ENCODE assay signal across 9 cellular contexts in genomic region chr9:87445646-87446045, GRCh38. TPM values are rescaled to one million over a fixed set of nuclear protein-coding genes. Genes with fewer than 3 reads are reported as not detected.
DNase-seq lines count a peak whose midpoint lies in the region; TF ChIP-seq lines count a peak whose summit lies in the region.
"Had no signal": no experiment of that assay in that cellular context is flagged by ENCODE, and none has a peak within 500 bp of the region (broad histone marks: within the 10 kb centered on the region; RNA-seq: fewer than 3 reads in every experiment).

No MANE protein-coding gene starts in this region.

- POLR2A ChIA-PET in activated CD4-positive, alpha-beta memory T cell treated with anti-CD3 and anti-CD28 coated beads for 36 hours (lab: Charles Lee) = no interaction called here
- POLR2A ChIA-PET in activated CD4-positive, alpha-beta memory T cell treated with anti-CD3 and anti-CD28 coated beads, Interleukin-2, amount 10 ng/mL, durations not matched to agents 7 days and 5 days (lab: Charles Lee) = no interaction called here

- H2AFZ ChIP-seq in GM23248 (peak overlapping the region; percentile 65), MM.1S (ENCODE audit: low read length) (peak overlapping the region; percentile 14)

- intact Hi-C loops in activated CD4-positive, alpha-beta memory T cell treated with anti-CD3 and anti-CD28 coated beads for 36 hours (cut with micrococcal nuclease) = no loop called here

- H3K4me3 Mint-ChIP-seq in activated CD4-positive, alpha-beta memory T cell treated with anti-CD3 and anti-CD28 coated beads for 36 hours = no peak overlapping the region
- H3K4me3 Mint-ChIP-seq in activated CD4-positive, alpha-beta memory T cell treated with anti-CD3 and anti-CD28 coated beads, Interleukin-2, amount 10 ng/mL, durations not matched to agents 7 days and 5 days = no peak overlapping the region

- DNase-seq in activated CD4-positive, alpha-beta memory T cell treated with anti-CD3 and anti-CD28 coated beads for 36 hours = peak; percentile 16
- no peak for DNase-seq in activated CD4-positive, alpha-beta memory T cell treated with anti-CD3 and anti-CD28 coated beads, Interleukin-2, amount 10 ng/mL, durations not matched to agents 7 days and 5 days
- DNase-seq in GM23248 (peak; percentile 39), MM.1S (peak; percentile 37), cardiac fibroblast (ENCODE audit: low read depth in 2 of 2) (peak; percentile 22 to 51), lung microvascular endothelial cell (ENCODE audit: low read depth in 2 of 2) (peak; percentile 48 to 63), NCI-H1436 treated with DMSO at 0.1 percent for 48 hours (lab: John Stamatoyannopoulos, UW) (no peak), NCI-H526 treated with DMSO at 0.1 percent for 48 hours (lab: John Stamatoyannopoulos, UW) (no peak)

- H4K20me1 ChIP-seq in GM23248 (ENCODE audit: insufficient read depth) (no peaks in the 10 kb centered on the region), MM.1S (ENCODE audit: insufficient read depth, low read length) (no peaks in the 10 kb centered on the region)

- H3K4me2 ChIP-seq in GM23248 (ENCODE audit: unreplicated experiment) = no peak overlapping the region
- H3K4me2 ChIP-seq in MM.1S (ENCODE audit: low read depth, low read length) = peak overlapping the region; percentile 18

- H3K9me2 ChIP-seq in GM23248 (ENCODE audit: insufficient read depth) = no peaks in the 10 kb centered on the region
- H3K9me2 ChIP-seq in MM.1S (replicated peaks; ENCODE audit: insufficient read depth, low read length) = no peaks in the 10 kb centered on the region

- H3K27ac ChIP-seq in GM23248 (no peak overlapping the region), MM.1S (ENCODE audit: low read length) (no peak overlapping the region)

- no peaks in the 10 kb centered on the region for H3K4me1 Mint-ChIP-seq in activated CD4-positive, alpha-beta memory T cell treated with anti-CD3 and anti-CD28 coated beads for 36 hours (ENCODE audit: low read depth)
- H3K4me1 Mint-ChIP-seq in activated CD4-positive, alpha-beta memory T cell treated with anti-CD3 and anti-CD28 coated beads, Interleukin-2, amount 10 ng/mL, durations not matched to agents 7 days and 5 days = no peaks in the 10 kb centered on the region

- in situ Hi-C loops in GM23248 (cut with MboI) = no loop called here

- H3K79me2 ChIP-seq in GM23248 (ENCODE audit: insufficient read depth) (no peaks in the 10 kb centered on the region), MM.1S (ENCODE audit: low read length) (no peaks in the 10 kb centered on the region)

- no peak overlapping the region for H3K9ac ChIP-seq in GM23248
- H3K9ac ChIP-seq in MM.1S (ENCODE audit: low read length) = no peak overlapping the region

- no peaks in the 10 kb centered on the region for H3K4me1 ChIP-seq in GM23248 (ENCODE audit: insufficient read depth)
- no peaks in the 10 kb centered on the region for H3K4me1 ChIP-seq in MM.1S (ENCODE audit: low read length)

- H3K27me3 Mint-ChIP-seq in activated CD4-positive, alpha-beta memory T cell treated with anti-CD3 and anti-CD28 coated beads for 36 hours = no peaks in the 10 kb centered on the region
- no peaks in the 10 kb centered on the region for H3K27me3 Mint-ChIP-seq in activated CD4-positive, alpha-beta memory T cell treated with anti-CD3 and anti-CD28 coated beads, Interleukin-2, amount 10 ng/mL, durations not matched to agents 7 days and 5 days

- no peaks in the 10 kb centered on the region for H3K36me3 Mint-ChIP-seq in activated CD4-positive, alpha-beta memory T cell treated with anti-CD3 and anti-CD28 coated beads for 36 hours
- no peaks in the 10 kb centered on the region for H3K36me3 Mint-ChIP-seq in activated CD4-positive, alpha-beta memory T cell treated with anti-CD3 and anti-CD28 coated beads, Interleukin-2, amount 10 ng/mL, durations not matched to agents 7 days and 5 days (ENCODE audit: low read depth)
- H3K36me3 Mint-ChIP-seq: CD4-positive, alpha-beta memory T cell had no signal

- TF ChIP-seq CTCF in MM.1S (IDR thresholded peaks at IDR 0.05; ENCODE audit: low read length) (no peak), cardiac fibroblast (IDR thresholded peaks at IDR 0.05; ENCODE audit: low read depth, low read length) (no peak)

- H3F3A ChIP-seq in GM23248 (ENCODE audit: insufficient read depth) (no peaks in the 10 kb centered on the region), MM.1S (ENCODE audit: insufficient read depth, low read length) (no peaks in the 10 kb centered on the region)

- H3K9me3 ChIP-seq in GM23248 (ENCODE audit: low read depth) (no peaks in the 10 kb centered on the region), MM.1S (replicated peaks; ENCODE audit: insufficient read depth, low read length) (no peaks in the 10 kb centered on the region)

- H3K36me3 ChIP-seq in GM23248 (ENCODE audit: low read depth) (no peaks in the 10 kb centered on the region), MM.1S (replicated peaks; ENCODE audit: insufficient read depth, low read length) (no peaks in the 10 kb centered on the region)

- H3K27me3 ChIP-seq in GM23248 (replicated peaks; ENCODE audit: insufficient read depth) (peaks cover 8% of the 10 kb centered on the region; the same call in 1 of the 2 replicates), MM.1S (replicated peaks; ENCODE audit: insufficient read depth, low read length) (no peaks in the 10 kb centered on the region)

- no peak overlapping the region for H3K4me3 ChIP-seq in GM23248
- H3K4me3 ChIP-seq in MM.1S (ENCODE audit: low read length) = peak overlapping the region; percentile 13; the same call in 1 of the 2 replicates
- H3K4me3 ChIP-seq in cardiac fibroblast (replicated peaks in 1 of 2; ENCODE audit: low read depth in 2 of 2, low read length in 2 of 2) = peak overlapping the region in 1 of 2 donors; percentile 7

- no peaks in the 10 kb centered on the region for H3K9me3 Mint-ChIP-seq in activated CD4-positive, alpha-beta memory T cell treated with anti-CD3 and anti-CD28 coated beads for 36 hours
- H3K9me3 Mint-ChIP-seq in activated CD4-positive, alpha-beta memory T cell treated with anti-CD3 and anti-CD28 coated beads, Interleukin-2, amount 10 ng/mL, durations not matched to agents 7 days and 5 days = peaks cover 5% of the 10 kb centered on the region

- no peak overlapping the region for H3K27ac Mint-ChIP-seq in activated CD4-positive, alpha-beta memory T cell treated with anti-CD3 and anti-CD28 coated beads for 36 hours
- no peak overlapping the region for H3K27ac Mint-ChIP-seq in activated CD4-positive, alpha-beta memory T cell treated with anti-CD3 and anti-CD28 coated beads, Interleukin-2, amount 10 ng/mL, durations not matched to agents 7 days and 5 days
- H3K27ac Mint-ChIP-seq: CD4-positive, alpha-beta memory T cell had no signal

- CTCF ChIA-PET in activated CD4-positive, alpha-beta memory T cell treated with anti-CD3 and anti-CD28 coated beads for 36 hours (lab: Charles Lee) = no interaction called here
- CTCF ChIA-PET in activated CD4-positive, alpha-beta memory T cell treated with anti-CD3 and anti-CD28 coated beads, Interleukin-2, amount 10 ng/mL, durations not matched to agents 7 days and 5 days (lab: Charles Lee) = no interaction called here

- WGBS in GM23248 (ENCODE audit: low coverage in 1 of 2, low lambda C conversion rate in 2 of 2, missing lambda C conversion rate in 2 of 2), 2 experiments = 16 to 17% methylated on average over 5 of the region's 5 CpGs

RNA-seq across cellular contexts. Expression of gene DAPK1, which starts 52.0 kb away (rescaled TPM):
- 1 to 10 TPM; 1.9 to 3.3 TPM for total RNA-seq in activated CD4-positive, alpha-beta memory T cell treated with anti-CD3 and anti-CD28 coated beads for 36 hours
- total RNA-seq in activated CD4-positive, alpha-beta memory T cell treated with anti-CD3 and anti-CD28 coated beads, Interleukin-2, amount 10 ng/mL, durations not matched to agents 7 days and 5 days = under 1 TPM; 0.50 to 0.86 TPM
- 1.9 and 3.3 TPM in 2 replicates for total RNA-seq in GM23248 (2014; rRNA removed; shearing (Covaris generic))
- polyA plus RNA-seq in GM23248 (2016; fragmentation: Nextera tagmentation; extraction: Ambion mirVana) = 0.80 and 1.6 TPM in 2 replicates
- total RNA-seq in lung microvascular endothelial cell = 21.1 and 36.9 TPM in 2 replicates
- polyA plus RNA-seq: CD4-positive, alpha-beta memory T cell had no signal

Comparison
In these comparisons a context has a peak if more than half of its experiments do, and no peak if none do; other contexts are left out.
1. DNase-seq: peak in activated CD4-positive, alpha-beta memory T cell treated with anti-CD3 and anti-CD28 coated beads for 36 hours (single experiment), GM23248 (single experiment), MM.1S (single experiment), cardiac fibroblast (2 of 2) and lung microvascular endothelial cell (2 of 2); none in activated CD4-positive, alpha-beta memory T cell treated with anti-CD3 and anti-CD28 coated beads, Interleukin-2, amount 10 ng/mL, durations not matched to agents 7 days and 5 days (single experiment), NCI-H1436 treated with DMSO at 0.1 percent for 48 hours (single experiment) and NCI-H526 treated with DMSO at 0.1 percent for 48 hours (single experiment).